ENCODE assay signal across 21 cellular contexts in the genomic region with DNA sequence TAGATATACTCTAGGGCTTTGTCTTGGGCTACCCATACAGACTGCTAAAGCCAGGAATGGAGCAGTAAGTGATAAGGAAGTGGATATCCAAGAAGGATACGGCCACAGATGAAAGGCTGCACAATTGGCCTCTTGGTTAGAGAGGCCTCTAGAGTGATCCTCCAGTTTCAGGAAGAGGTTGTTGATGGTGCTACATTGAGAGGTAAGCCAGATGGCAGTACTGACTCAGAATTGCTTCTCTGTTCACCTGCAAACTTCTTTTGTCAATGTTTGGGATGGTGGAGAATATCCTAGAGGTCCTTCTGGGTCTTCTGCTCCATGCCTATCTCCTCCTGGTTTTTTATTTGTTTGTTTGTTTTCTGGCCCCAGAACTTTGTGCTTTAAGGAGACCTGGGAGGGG.
"Had no signal": no experiment of that assay in that cellular context is flagged by ENCODE, and none has a peak within 500 bp of the region (broad histone marks: within the 10 kb centered on the region; RNA-seq: fewer than 3 reads in every experiment).

No MANE protein-coding gene starts in this region.

- FAIRE-seq: keratinocyte, pancreas had no signal

- H3K4me1 ChIP-seq: breast epithelium, colonic mucosa, pancreas, thyroid gland had no signal

- H3K36me3 ChIP-seq: breast epithelium, colonic mucosa, pancreas, thyroid gland had no signal

- ATAC-seq: left colon; natural killer cell treated with Interleukin-12 subunit alpha and Interleukin-12 subunit beta and Interleukin-15 and Interleukin-18, amount 100 ng/mL, for 72 hours; pancreas; right cardiac atrium; WTC11 had no signal

- H3K27me3 ChIP-seq: breast epithelium, colonic mucosa, dorsolateral prefrontal cortex, pancreas, thyroid gland had no signal

- H3K27ac ChIP-seq: breast epithelium, colonic mucosa, dorsolateral prefrontal cortex, epithelial cell of prostate, pancreas, thyroid gland had no signal

- DNase-seq: activated CD4-positive, alpha-beta T cell treated with anti-CD3 and anti-CD28 coated beads, Interleukin-2, amount 50 U/mL, for 4 hours; activated CD8-positive, alpha-beta memory T cell treated with anti-CD3 and anti-CD28 coated beads for 24 hours; activated CD8-positive, alpha-beta memory T cell treated with anti-CD3 and anti-CD28 coated beads, Interleukin-2, amount 50 U/mL, for 4 hours; activated effector memory CD4-positive, alpha-beta T cell treated with Interleukin-2 at 50 U/mL for 16 hours; activated naive CD4-positive, alpha-beta T cell treated with anti-CD3 and anti-CD28 coated beads for 36 hours; activated naive CD8-positive, alpha-beta T cell treated with anti-CD3 and anti-CD28 coated beads, Interleukin-2, amount 10 ng/mL, durations not matched to agents 7 days and 5 days; activated T-cell treated with anti-CD3 and anti-CD28 coated beads, Interleukin-2, amount 50 U/mL, for 48 hours; amniotic stem cell; colonic mucosa; dorsolateral prefrontal cortex; left colon; pancreas; right cardiac atrium; substantia nigra; T-helper 9 cell; thyroid gland had no signal

- H3K4me3 ChIP-seq: breast epithelium, colonic mucosa, dorsolateral prefrontal cortex, pancreas, thyroid gland had no signal

- H3K9me3 ChIP-seq: breast epithelium, colonic mucosa, pancreas, thyroid gland had no signal
